Comparison of ENCODE assay signal across 15 cellular contexts in the genomic region with DNA sequence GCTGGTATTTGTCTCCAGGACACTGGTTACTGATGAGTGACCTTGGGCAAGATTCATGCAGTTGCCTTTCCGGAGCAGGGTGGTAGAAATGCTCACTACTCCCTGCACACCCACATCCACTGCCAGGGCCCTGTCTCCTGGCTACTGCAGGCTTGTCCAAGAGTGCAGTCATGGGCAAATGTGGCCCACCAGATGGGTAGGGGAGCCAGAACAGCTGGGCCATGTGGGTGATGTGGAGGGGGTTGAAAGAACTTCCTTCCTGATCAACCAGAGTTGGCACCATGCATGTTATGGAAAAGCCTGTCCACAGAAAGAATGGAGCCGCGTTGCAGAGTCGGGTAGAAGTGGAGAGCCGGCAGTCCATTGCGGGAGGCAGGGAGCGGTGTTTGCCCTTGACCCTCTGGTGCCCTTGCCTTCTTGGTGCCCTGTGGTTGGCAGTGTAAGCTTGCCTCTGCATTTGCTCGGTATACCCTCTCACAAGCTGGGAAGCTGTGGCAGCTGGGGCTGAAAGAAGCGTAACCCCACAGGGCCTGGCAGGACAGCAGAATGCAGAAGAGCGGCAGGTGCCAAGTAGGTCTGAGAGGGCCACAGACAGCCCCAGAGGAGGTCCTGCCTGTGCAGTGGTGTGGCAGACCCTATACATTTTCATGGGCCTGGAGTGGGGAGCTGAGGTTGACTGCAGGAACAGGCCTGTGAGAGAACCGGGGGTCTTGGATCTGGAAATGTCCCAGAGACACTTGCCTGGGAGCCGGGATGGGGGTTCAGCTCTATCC.
DNase-seq lines count a peak whose midpoint lies in the region; ATAC-seq and TF ChIP-seq lines count a peak whose summit lies in the region.
"Had no signal": no experiment of that assay in that cellular context is flagged by ENCODE, and none has a peak within 500 bp of the region (broad histone marks: within the 10 kb centered on the region; RNA-seq: fewer than 3 reads in every experiment).

No MANE protein-coding gene starts in this region.

- H3K9me3 ChIP-seq in right atrium auricular region (peaks cover 0 to 9% of the 10 kb centered on the region in 2 donors), heart right ventricle (peaks cover 0 to 14% (median 0%) of the 10 kb centered on the region in 11 donors)
- H3K9me3 ChIP-seq: BLaER1 treated with 17β-estradiol and CSF1 and Interleukin-3, amounts not matched to agents 10 nM and 100 nM; HAP-1 had no signal

- H3K27ac ChIP-seq in right atrium auricular region (no peak overlapping the region), heart right ventricle (no peak overlapping the region)
- H3K27ac ChIP-seq: BLaER1 treated with 17β-estradiol and CSF1 and Interleukin-3, amounts not matched to agents 10 nM and 100 nM; GM23248 had no signal

- H3K4me1 ChIP-seq in right atrium auricular region (no peaks in the 10 kb centered on the region), heart right ventricle (no peaks in the 10 kb centered on the region)
- H3K4me1 ChIP-seq: HAP-1 had no signal

- WGBS in heart right ventricle, 2 donors, result 89 to 90% methylated on average over 12 of the region's 12 CpGs

- no peak for ATAC-seq in heart right ventricle
- ATAC-seq in sciatic nerve, result no peak
- no peak for ATAC-seq in HG03097 (IDR thresholded peaks at IDR 0.05; ENCODE audit: low FRiP score, unreplicated experiment)
- ATAC-seq: CD8-positive, alpha-beta T cell had no signal

- H3K4me3 ChIP-seq in right atrium auricular region (no peak overlapping the region), heart right ventricle (no peak overlapping the region)
- H3K4me3 ChIP-seq: BLaER1 treated with 17β-estradiol and CSF1 and Interleukin-3, amounts not matched to agents 10 nM and 100 nM; GM23248; HAP-1 had no signal

- DNase-seq in right atrium auricular region (ENCODE audit: low spot score), result peak; percentile 51
- DNase-seq in heart right ventricle, result no peak
- peak; percentile 30 for DNase-seq in islet precursor cell
- DNase-seq in sciatic nerve (ENCODE audit: low spot score), result peak; percentile 28
- DNase-seq in effector CD4-positive, alpha-beta T cell, result no peak
- DNase-seq in NCI-H1417 (lab: John Stamatoyannopoulos, UW), result no peak
- DNase-seq in NCI-H1417 treated with DMSO at 0.1 percent for 48 hours (lab: John Stamatoyannopoulos, UW), result no peak
- DNase-seq: 8988T; Calu3; CD8-positive, alpha-beta T cell; GM23248; IMR-90 had no signal

- H3K27me3 ChIP-seq in right atrium auricular region (no peaks in the 10 kb centered on the region), heart right ventricle (peaks cover 0 to 42% (median 14%) of the 10 kb centered on the region in 7 donors)
- H3K27me3 ChIP-seq: BLaER1 treated with 17β-estradiol and CSF1 and Interleukin-3, amounts not matched to agents 10 nM and 100 nM had no signal

- H3K36me3 ChIP-seq in right atrium auricular region, result no peaks in the 10 kb centered on the region
- H3K36me3 ChIP-seq in heart right ventricle, result no peaks in the 10 kb centered on the region
- H3K36me3 ChIP-seq: BLaER1 treated with 17β-estradiol and CSF1 and Interleukin-3, amounts not matched to agents 10 nM and 100 nM; HAP-1 had no signal

- intact Hi-C loops in heart right ventricle (cut with DNase I) (no loop called here), sciatic nerve (cut with DNase I) (no loop called here)

- no peak for TF ChIP-seq CTCF in right atrium auricular region (IDR thresholded peaks at IDR 0.05)
- TF ChIP-seq CTCF in heart right ventricle (IDR thresholded peaks at IDR 0.05), result no peak

Comparison
In these comparisons a context has a peak if more than half of its experiments do, and no peak if none do; other contexts are left out.
1. DNase-seq: peak in right atrium auricular region (single experiment), islet precursor cell (single experiment) and sciatic nerve (single experiment); none in heart right ventricle (0 of 2), effector CD4-positive, alpha-beta T cell (single experiment), NCI-H1417 (0 of 3) and NCI-H1417 treated with DMSO at 0.1 percent for 48 hours (single experiment).